Comparison of ENCODE assay signal across 1 cellular context in the genomic region with DNA sequence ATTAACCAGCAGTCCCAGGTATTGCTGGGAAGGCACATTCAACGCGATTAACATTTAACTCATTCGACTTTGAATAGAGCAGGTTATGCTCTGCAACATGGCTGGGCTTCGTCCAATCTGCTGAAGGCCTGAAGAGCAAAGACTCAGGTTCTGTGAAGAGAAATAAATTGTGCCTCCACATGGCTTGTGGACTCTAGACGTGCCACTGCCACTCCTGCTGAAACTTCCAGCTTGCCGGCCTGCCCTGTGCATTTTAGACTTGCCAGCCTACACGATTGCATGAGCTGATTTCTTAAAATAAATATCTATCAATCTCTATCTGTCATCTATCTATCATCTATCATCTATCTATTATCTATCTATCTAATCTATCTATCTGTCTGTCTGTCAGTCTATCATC.
TF ChIP-seq lines count a peak whose summit lies in the region.

No MANE protein-coding gene starts in this region.

TF ChIP-seq in H1, 55 proteins besides CTCF, POLR2A, EP300 and RAD21:
- TF ChIP-seq, protein P1, sequence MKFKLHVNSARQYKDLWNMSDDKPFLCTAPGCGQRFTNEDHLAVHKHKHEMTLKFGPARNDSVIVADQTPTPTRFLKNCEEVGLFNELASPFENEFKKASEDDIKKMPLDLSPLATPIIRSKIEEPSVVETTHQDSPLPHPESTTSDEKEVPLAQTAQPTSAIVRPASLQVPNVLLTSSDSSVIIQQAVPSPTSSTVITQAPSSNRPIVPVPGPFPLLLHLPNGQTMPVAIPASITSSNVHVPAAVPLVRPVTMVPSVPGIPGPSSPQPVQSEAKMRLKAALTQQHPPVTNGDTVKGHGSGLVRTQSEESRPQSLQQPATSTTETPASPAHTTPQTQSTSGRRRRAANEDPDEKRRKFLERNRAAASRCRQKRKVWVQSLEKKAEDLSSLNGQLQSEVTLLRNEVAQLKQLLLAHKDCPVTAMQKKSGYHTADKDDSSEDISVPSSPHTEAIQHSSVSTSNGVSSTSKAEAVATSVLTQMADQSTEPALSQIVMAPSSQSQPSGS (IDR thresholded peaks at IDR 0.05; ENCODE audit: low read length): no peak
- TF ChIP-seq EZH2 (IDR thresholded peaks at IDR 0.05; ENCODE audit: low read depth, low read length, severe bottlenecking) (no peak), SIRT6 (IDR thresholded peaks at IDR 0.05; ENCODE audit: low read length) (no peak), POU5F1 (IDR thresholded peaks at IDR 0.05; ENCODE audit: low read depth, low read length) (no peak), SRF (IDR thresholded peaks at IDR 0.05; ENCODE audit: low read depth, low read length) (no peak), CBX8 (IDR thresholded peaks at IDR 0.05; ENCODE audit: borderline replicate concordance, low read depth, low read length) (no peak), KDM1A (IDR thresholded peaks at IDR 0.05; ENCODE audit: borderline replicate concordance, low read length) (no peak), HDAC6 (IDR thresholded peaks at IDR 0.05; ENCODE audit: low read depth, low read length) (no peak), SP1 (IDR thresholded peaks at IDR 0.05; ENCODE audit: low read depth, low read length) (no peak), TAF7 (optimal IDR thresholded peaks at IDR 0.05; ENCODE audit: borderline replicate concordance, low read depth, low read length) (no peak), ASH2L (IDR thresholded peaks at IDR 0.05; ENCODE audit: low read length) (no peak), RNF2 (IDR thresholded peaks at IDR 0.05; ENCODE audit: borderline replicate concordance, low read depth, low read length, missing control alignments, poor library complexity, severe bottlenecking) (no peak), RXRA (IDR thresholded peaks at IDR 0.05; ENCODE audit: insufficient read depth, low read depth, low read length) (no peak), NANOG (IDR thresholded peaks at IDR 0.05; ENCODE audit: insufficient read depth, low read depth, low read length, poor library complexity, severe bottlenecking) (no peak), POLR2AphosphoS5 (IDR thresholded peaks at IDR 0.05; ENCODE audit: low read depth, low read length) (no peak), GTF2F1 (IDR thresholded peaks at IDR 0.05; ENCODE audit: borderline replicate concordance, low read depth, low read length) (no peak), SP4 (IDR thresholded peaks at IDR 0.05; ENCODE audit: low read length) (no peak), GABPA (IDR thresholded peaks at IDR 0.05; ENCODE audit: borderline replicate concordance, insufficient read depth, low read length) (no peak), PHF8 (conservative IDR thresholded peaks at IDR 0.05; ENCODE audit: low read depth, low read length) (no peak)
